Comparison of ENCODE assay signal across 21 cellular contexts in genomic region chr19:30580673-30581072, GRCh38.
DNase-seq lines count a peak whose midpoint lies in the region; TF ChIP-seq lines count a peak whose summit lies in the region.
"Had no signal": no experiment of that assay in that cellular context is flagged by ENCODE, and none has a peak within 500 bp of the region (broad histone marks: within the 10 kb centered on the region; RNA-seq: fewer than 3 reads in every experiment).

No MANE protein-coding gene starts in this region.

- intact Hi-C loops in dorsolateral prefrontal cortex (cut with DNase I) (loop anchor here in 1 of 2 donors (2.0 kb wide), 1 partner anchor 70 kb away; no protein-coding TSS in a partner anchor), adrenal gland (cut with DNase I) (no loop called here)
- intact Hi-C loops in activated T-helper 2 cell treated with anti-CD3 and anti-CD28 coated beads, Interferon-gamma antibody, Interleukin-2, Interleukin-4, amounts not matched to agents 10 μg/mL and 5 μg/mL and 100 μg/mL, durations not matched to agents 14 hours and 24 hours and 36 hours (cut with micrococcal nuclease), result no loop called here

- H3K4me1 ChIP-seq in adrenal gland (replicated peaks in 1 of 2), result no peaks in the 10 kb centered on the region
- H3K4me1 ChIP-seq: A549; BLaER1 treated with 17β-estradiol and CSF1 and Interleukin-3, amounts not matched to agents 10 nM and 100 nM; Caco-2 had no signal

- H3K36me3 Mint-ChIP-seq in activated T-helper 2 cell treated with anti-CD3 and anti-CD28 coated beads, Interferon-gamma antibody, Interleukin-2, Interleukin-4, amounts not matched to agents 10 μg/mL and 5 μg/mL and 100 μg/mL, durations not matched to agents 14 hours and 24 hours and 36 hours (ENCODE audit: low read depth), result no peaks in the 10 kb centered on the region
- H3K36me3 Mint-ChIP-seq: CD8-positive, alpha-beta T cell had no signal

- H3K27me3 Mint-ChIP-seq in activated T-helper 2 cell treated with anti-CD3 and anti-CD28 coated beads, Interferon-gamma antibody, Interleukin-2, Interleukin-4, amounts not matched to agents 10 μg/mL and 5 μg/mL and 100 μg/mL, durations not matched to agents 14 hours and 24 hours and 36 hours (ENCODE audit: low read depth), result no peaks in the 10 kb centered on the region

- H3K36me3 ChIP-seq in adrenal gland (replicated peaks in 1 of 2), result no peaks in the 10 kb centered on the region
- H3K36me3 ChIP-seq: BLaER1 treated with 17β-estradiol and CSF1 and Interleukin-3, amounts not matched to agents 10 nM and 100 nM had no signal

- H3K4me1 Mint-ChIP-seq in activated T-helper 2 cell treated with anti-CD3 and anti-CD28 coated beads, Interferon-gamma antibody, Interleukin-2, Interleukin-4, amounts not matched to agents 10 μg/mL and 5 μg/mL and 100 μg/mL, durations not matched to agents 14 hours and 24 hours and 36 hours (ENCODE audit: low read depth), result no peaks in the 10 kb centered on the region
- H3K4me1 Mint-ChIP-seq: B cell had no signal

- peak; percentile 17 for DNase-seq in G401 (ENCODE audit: low spot score)
- peak in 2 of 10 donors; percentile 23 to 46 for DNase-seq in dorsolateral prefrontal cortex
- DNase-seq in midbrain (lab: John Stamatoyannopoulos, UW), result peak; percentile 28
- peak in 14 of 49 donors; percentile 9 to 41 (median 16) for DNase-seq in substantia nigra (lab: John Stamatoyannopoulos, UW)
- no peak for DNase-seq in cortex of kidney (lab: John Stamatoyannopoulos, UW)
- no peak for DNase-seq in activated T-helper 2 cell treated with anti-CD3 and anti-CD28 coated beads, Interferon-gamma antibody, Interleukin-2, Interleukin-4, amounts not matched to agents 10 μg/mL and 5 μg/mL and 100 μg/mL, durations not matched to agents 14 hours and 24 hours and 36 hours (ENCODE audit: low spot score)
- DNase-seq in NCI-H2029 treated with DMSO at 0.1 percent for 48 hours (lab: John Stamatoyannopoulos, UW), result no peak
- no peak for DNase-seq in adrenal gland
- DNase-seq: AML-193; Caco-2; Calu3; CD4-positive, alpha-beta T cell; CD8-positive, alpha-beta T cell; DMS79 treated with DMSO at 0.1 percent for 48 hours; GDM1 had no signal

- no peak for TF ChIP-seq POLR2A in adrenal gland (IDR thresholded peaks at IDR 0.05)

- in situ Hi-C loops in G401 (cut with HindIII; ENCODE audit: low sequenced_read_pairs), result no loop called here

- H3K27me3 ChIP-seq in dorsolateral prefrontal cortex (peaks cover 0 to 9% (median 0%) of the 10 kb centered on the region in 45 donors), adrenal gland (no peaks in the 10 kb centered on the region)
- H3K27me3 ChIP-seq: BLaER1 treated with 17β-estradiol and CSF1 and Interleukin-3, amounts not matched to agents 10 nM and 100 nM had no signal

- H3K4me3 Mint-ChIP-seq in activated T-helper 2 cell treated with anti-CD3 and anti-CD28 coated beads, Interferon-gamma antibody, Interleukin-2, Interleukin-4, amounts not matched to agents 10 μg/mL and 5 μg/mL and 100 μg/mL, durations not matched to agents 14 hours and 24 hours and 36 hours (ENCODE audit: low read depth), result no peak overlapping the region
- H3K4me3 Mint-ChIP-seq: B cell; CD4-positive, alpha-beta T cell; CD8-positive, alpha-beta T cell had no signal

- no peaks in the 10 kb centered on the region for H3K9me3 ChIP-seq in adrenal gland (replicated peaks in 1 of 3)
- H3K9me3 ChIP-seq: A549; BLaER1 treated with 17β-estradiol and CSF1 and Interleukin-3, amounts not matched to agents 10 nM and 100 nM; Caco-2 had no signal

- H3K27ac ChIP-seq in dorsolateral prefrontal cortex (peak overlapping the region in 20 of 59 donors; percentile 3 to 85 (median 35)), substantia nigra (ENCODE audit: low read depth, low read length, poor library complexity, severe bottlenecking) (peak overlapping the region; percentile 38), adrenal gland (no peak overlapping the region)
- H3K27ac ChIP-seq: 22Rv1; A549; BLaER1 treated with 17β-estradiol and CSF1 and Interleukin-3, amounts not matched to agents 10 nM and 100 nM; C4-2B had no signal

- 78 to 85% (median 81%) methylated on average over 4 of the region's 4 CpGs for WGBS in adrenal gland, 4 donors

- no peak overlapping the region for H3K27ac Mint-ChIP-seq in activated T-helper 2 cell treated with anti-CD3 and anti-CD28 coated beads, Interferon-gamma antibody, Interleukin-2, Interleukin-4, amounts not matched to agents 10 μg/mL and 5 μg/mL and 100 μg/mL, durations not matched to agents 14 hours and 24 hours and 36 hours
- H3K27ac Mint-ChIP-seq: B cell; CD4-positive, alpha-beta T cell; CD8-positive, alpha-beta T cell had no signal

- TF ChIP-seq CTCF in dorsolateral prefrontal cortex (IDR thresholded peaks at IDR 0.05 in 54 of 56, conservative IDR thresholded peaks at IDR 0.05 in 2 of 56; ENCODE audit: low read depth in 1 of 56, partially characterized antibody in 56 of 56), result peak in 46 of 56 donors; percentile 9 to 66 (median 44)
- TF ChIP-seq CTCF in adrenal gland (IDR thresholded peaks at IDR 0.05), result no peak

- H3K4me3 ChIP-seq in dorsolateral prefrontal cortex, result no peak overlapping the region
- H3K4me3 ChIP-seq in adrenal gland, result no peak overlapping the region
- H3K4me3 ChIP-seq: A549; BLaER1 treated with 17β-estradiol and CSF1 and Interleukin-3, amounts not matched to agents 10 nM and 100 nM; GM12878 had no signal

- H3K9me3 Mint-ChIP-seq in activated T-helper 2 cell treated with anti-CD3 and anti-CD28 coated beads, Interferon-gamma antibody, Interleukin-2, Interleukin-4, amounts not matched to agents 10 μg/mL and 5 μg/mL and 100 μg/mL, durations not matched to agents 14 hours and 24 hours and 36 hours, result no peaks in the 10 kb centered on the region
- H3K9me3 Mint-ChIP-seq: CD4-positive, alpha-beta T cell; CD8-positive, alpha-beta T cell had no signal

Comparison
In these comparisons a context has a peak if more than half of its experiments do, and no peak if none do; other contexts are left out.
1. DNase-seq: peak in G401 (single experiment) and midbrain (single experiment); none in cortex of kidney (single experiment), activated T-helper 2 cell treated with anti-CD3 and anti-CD28 coated beads, Interferon-gamma antibody, Interleukin-2, Interleukin-4, amounts not matched to agents 10 μg/mL and 5 μg/mL and 100 μg/mL, durations not matched to agents 14 hours and 24 hours and 36 hours (single experiment), NCI-H2029 treated with DMSO at 0.1 percent for 48 hours (single experiment) and adrenal gland (0 of 7).
2. CTCF ChIP-seq: peak in dorsolateral prefrontal cortex (46 of 56); none in adrenal gland (0 of 6).